In genomic region chr6:52411911-52412310, GRCh38 we compare ENCODE assay signal across 34 cellular contexts.
"Had no signal": no experiment of that assay in that cellular context is flagged by ENCODE, and none has a peak within 500 bp of the region (broad histone marks: within the 10 kb centered on the region; RNA-seq: fewer than 3 reads in every experiment).

No MANE protein-coding gene starts in this region.

- H3K4me3 ChIP-seq: breast epithelium, cardiac muscle cell, coronary artery, dorsolateral prefrontal cortex, gastrocnemius medialis had no signal

- ATAC-seq: activated CD4-positive, alpha-beta T cell treated with anti-CD3 and anti-CD28 coated beads for 36 hours; activated CD8-positive, alpha-beta memory T cell treated with anti-CD3 and anti-CD28 coated beads, Interleukin-2, amount 10 ng/mL, durations not matched to agents 7 days and 5 days; activated CD8-positive, alpha-beta T cell treated with anti-CD3 and anti-CD28 coated beads, Interleukin-2, amount 10 ng/mL, durations not matched to agents 7 days and 5 days; activated T-cell treated with anti-CD3 and anti-CD28 coated beads, Interleukin-2, amount 50 U/mL, for 72 hours; esophagus mucosa; gastrocnemius medialis had no signal

- H3K27me3 Mint-ChIP-seq: activated CD4-positive, alpha-beta memory T cell treated with anti-CD3 and anti-CD28 coated beads for 36 hours; activated CD4-positive, alpha-beta T cell treated with anti-CD3 and anti-CD28 coated beads for 36 hours; activated CD8-positive, alpha-beta memory T cell treated with anti-CD3 and anti-CD28 coated beads, Interleukin-2, amount 10 ng/mL, durations not matched to agents 7 days and 5 days; activated naive CD8-positive, alpha-beta T cell; activated T-cell treated with anti-CD3 and anti-CD28 coated beads, Interleukin-2, amount 50 U/mL, for 24 hours had no signal

- H3K4me1 ChIP-seq: breast epithelium, gastrocnemius medialis had no signal

- DNase-seq: activated CD4-positive, alpha-beta memory T cell treated with anti-CD3 and anti-CD28 coated beads for 36 hours; activated CD4-positive, alpha-beta T cell treated with anti-CD3 and anti-CD28 coated beads for 36 hours; activated CD4-positive, alpha-beta T cell treated with anti-CD3 and anti-CD28 coated beads, Interleukin-2, amount 10 ng/mL, durations not matched to agents 24 days and 14 days; activated CD4-positive, CD25-positive, alpha-beta regulatory T cell; activated CD4-positive, CD25-positive, alpha-beta regulatory T cell treated with anti-CD3 and anti-CD28 coated beads, Interleukin-2, amount 50 U/mL, for 72 hours; activated CD8-positive, alpha-beta memory T cell treated with anti-CD3 and anti-CD28 coated beads, Interleukin-2, amount 10 ng/mL, durations not matched to agents 7 days and 5 days; activated CD8-positive, alpha-beta memory T cell treated with anti-CD3 and anti-CD28 coated beads, Interleukin-2, amount 50 U/mL, for 48 hours; activated CD8-positive, alpha-beta T cell treated with anti-CD3 and anti-CD28 coated beads, Interleukin-2, amount 10 ng/mL, durations not matched to agents 7 days and 5 days; activated effector memory CD4-positive, alpha-beta T cell treated with Interleukin-2 at 50 U/mL for 16 hours; activated gamma-delta T cell treated with Interleukin-2 at 50 U/mL for 16 hours; activated naive CD4-positive, alpha-beta T cell treated with anti-CD3 and anti-CD28 coated beads, Interleukin-2, amount 50 U/mL, for 16 hours; activated naive CD4-positive, alpha-beta T cell treated with Interleukin-2 at 50 U/mL for 16 hours; activated T-cell treated with anti-CD3 and anti-CD28 coated beads for 4 hours; activated T-cell treated with anti-CD3 and anti-CD28 coated beads, Interleukin-2, amount 50 U/mL, for 24 hours; activated T-cell treated with anti-CD3 and anti-CD28 coated beads, Interleukin-2, amount 50 U/mL, for 72 hours; amniotic stem cell; anterior cingulate cortex; central memory CD4-positive, alpha-beta T cell; cerebellar nuclear complex; dorsolateral prefrontal cortex; effector memory CD4-positive, alpha-beta T cell; endodermal cell; foreskin fibroblast; gastrocnemius medialis; head of caudate nucleus; T-helper 1 cell; T-helper 2 cell had no signal

- H3K27me3 ChIP-seq: breast epithelium, cardiac muscle cell, dorsolateral prefrontal cortex, gastrocnemius medialis had no signal

- H3K9me3 Mint-ChIP-seq: activated CD4-positive, alpha-beta memory T cell treated with anti-CD3 and anti-CD28 coated beads for 36 hours; activated CD4-positive, alpha-beta T cell treated with anti-CD3 and anti-CD28 coated beads, Interleukin-2, amount 10 ng/mL, durations not matched to agents 24 days and 14 days; activated T-cell treated with anti-CD3 and anti-CD28 coated beads, Interleukin-2, amount 50 U/mL, for 24 hours; activated T-cell treated with anti-CD3 and anti-CD28 coated beads, Interleukin-2, amount 50 U/mL, for 72 hours; brain; dendritic cell treated with granulocyte-macrophage colony-stimulating factor and Interleukin-4, amounts not matched to agents 40 ng/mL and 50 ng/mL, for 4 days; endodermal cell had no signal

- H3K36me3 ChIP-seq: breast epithelium, cardiac muscle cell, gastrocnemius medialis had no signal

- H3K27ac Mint-ChIP-seq: activated CD4-positive, alpha-beta memory T cell treated with anti-CD3 and anti-CD28 coated beads for 36 hours; activated CD4-positive, alpha-beta T cell treated with anti-CD3 and anti-CD28 coated beads for 36 hours; activated CD4-positive, alpha-beta T cell treated with anti-CD3 and anti-CD28 coated beads, Interleukin-2, amount 10 ng/mL, durations not matched to agents 24 days and 14 days; activated CD8-positive, alpha-beta memory T cell treated with anti-CD3 and anti-CD28 coated beads, Interleukin-2, amount 10 ng/mL, durations not matched to agents 7 days and 5 days; activated CD8-positive, alpha-beta T cell treated with anti-CD3 and anti-CD28 coated beads, Interleukin-2, amount 10 ng/mL, durations not matched to agents 7 days and 5 days; activated T-cell treated with anti-CD3 and anti-CD28 coated beads, Interleukin-2, amount 50 U/mL, for 24 hours; activated T-cell treated with anti-CD3 and anti-CD28 coated beads, Interleukin-2, amount 50 U/mL, for 72 hours; brain; dendritic cell treated with granulocyte-macrophage colony-stimulating factor and Interleukin-4, amounts not matched to agents 40 ng/mL and 50 ng/mL, for 4 days; endodermal cell had no signal

- H3K36me3 Mint-ChIP-seq: activated CD4-positive, alpha-beta memory T cell treated with anti-CD3 and anti-CD28 coated beads for 36 hours; activated CD8-positive, alpha-beta memory T cell treated with anti-CD3 and anti-CD28 coated beads, Interleukin-2, amount 10 ng/mL, durations not matched to agents 7 days and 5 days; activated naive CD8-positive, alpha-beta T cell; brain had no signal

- H3K4me3 Mint-ChIP-seq: activated CD4-positive, alpha-beta memory T cell treated with anti-CD3 and anti-CD28 coated beads for 36 hours; activated CD4-positive, alpha-beta T cell treated with anti-CD3 and anti-CD28 coated beads for 36 hours; activated CD4-positive, alpha-beta T cell treated with anti-CD3 and anti-CD28 coated beads, Interleukin-2, amount 10 ng/mL, durations not matched to agents 24 days and 14 days; activated CD8-positive, alpha-beta memory T cell treated with anti-CD3 and anti-CD28 coated beads, Interleukin-2, amount 10 ng/mL, durations not matched to agents 7 days and 5 days; activated CD8-positive, alpha-beta T cell treated with anti-CD3 and anti-CD28 coated beads, Interleukin-2, amount 10 ng/mL, durations not matched to agents 7 days and 5 days; activated naive CD8-positive, alpha-beta T cell; activated T-cell treated with anti-CD3 and anti-CD28 coated beads, Interleukin-2, amount 50 U/mL, for 24 hours; activated T-cell treated with anti-CD3 and anti-CD28 coated beads, Interleukin-2, amount 50 U/mL, for 72 hours; brain; dendritic cell treated with granulocyte-macrophage colony-stimulating factor and Interleukin-4, amounts not matched to agents 40 ng/mL and 50 ng/mL, for 4 days; endodermal cell had no signal

- H3K27ac ChIP-seq: breast epithelium, cardiac muscle cell, coronary artery, gastrocnemius medialis had no signal

- H3K9me3 ChIP-seq: breast epithelium, gastrocnemius medialis had no signal
